Comparison of ENCODE assay signal across 9 cellular contexts in the genomic region with DNA sequence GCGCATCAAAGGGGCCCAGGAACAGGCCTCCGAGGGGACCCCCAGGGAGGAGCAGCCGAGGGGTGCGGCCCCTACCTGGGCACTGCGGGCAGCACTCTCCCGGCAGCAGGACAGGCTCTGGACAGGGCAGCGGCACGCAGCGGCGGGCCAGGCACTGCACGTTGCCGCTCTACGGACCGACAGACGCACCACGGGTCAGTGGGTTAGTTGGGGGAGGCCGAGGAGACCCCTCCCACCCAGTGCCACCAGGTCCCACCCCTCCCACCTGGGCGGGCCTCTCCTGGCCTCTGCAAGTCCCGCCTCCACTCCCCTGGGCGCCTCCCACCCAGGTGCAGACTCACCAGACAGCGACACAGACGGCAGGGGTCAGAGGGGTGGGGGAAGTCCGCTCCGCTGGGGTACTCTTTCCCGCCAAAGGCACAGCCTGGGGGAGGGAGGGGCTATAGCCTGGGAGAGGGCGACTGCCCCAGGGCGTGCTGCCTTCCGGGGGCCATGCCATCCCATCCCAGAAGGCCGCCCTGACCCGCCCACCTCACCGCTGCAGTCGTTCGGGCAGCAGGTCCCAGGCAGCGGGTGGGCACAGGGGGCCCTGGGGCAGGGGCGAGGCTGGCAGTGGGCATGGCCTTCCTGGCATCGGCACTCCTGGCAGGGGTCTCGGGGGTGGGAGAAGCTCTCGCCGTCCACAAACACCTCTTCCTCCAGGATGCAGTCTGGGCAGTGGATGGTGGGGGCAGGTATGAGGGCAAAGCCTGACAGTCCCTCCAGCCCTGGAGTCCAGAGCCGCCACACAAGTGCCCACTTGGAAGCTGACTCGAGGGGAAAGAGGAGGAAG. TPM values are rescaled to one million over a fixed set of nuclear protein-coding genes. Genes with fewer than 3 reads are reported as not detected.
DNase-seq lines count a peak whose midpoint lies in the region; ATAC-seq, FAIRE-seq and TF ChIP-seq lines count a peak whose summit lies in the region.
"Had no signal": no experiment of that assay in that cellular context is flagged by ENCODE, and none has a peak within 500 bp of the region (broad histone marks: within the 10 kb centered on the region; RNA-seq: fewer than 3 reads in every experiment).

No MANE protein-coding gene starts in this region.

- no peak overlapping the region for H3K23ac ChIP-seq in H1 (ENCODE audit: insufficient read length)

- H3K23me2 ChIP-seq in H1 (ENCODE audit: low read depth, low read length) = peaks cover 20% of the 10 kb centered on the region; the same call in 1 of the 2 replicates

- H3K27ac Mint-ChIP-seq in CD4-positive, alpha-beta T cell = no peak overlapping the region
- H3K27ac Mint-ChIP-seq in glutamatergic neuron (ENCODE audit: unreplicated experiment) = no peak overlapping the region

- H3K4me2 ChIP-seq in H1 (ENCODE audit: insufficient read depth in 1 of 2, low read depth in 2 of 2, low read length in 2 of 2) = peak overlapping the region; percentile 30 to 83

- intact Hi-C loops in CD4-positive, alpha-beta T cell (cut with DNase I, micrococcal nuclease) = no loop called here
- intact Hi-C loops in mucosa of descending colon (cut with DNase I, micrococcal nuclease) (no loop called here), adrenal gland (cut with DNase I) (no loop called here)

- no peak for TF ChIP-seq EP300 in H1 (IDR thresholded peaks at IDR 0.05; ENCODE audit: borderline replicate concordance in 1 of 2, low read depth in 2 of 2, low read length in 2 of 2)

- 0 out of 2 replicates have a peak overlapping the region, but pooled peaks have one; percentile 72 for H2BK20ac ChIP-seq in H1 (ENCODE audit: low read length)

- H3K27ac ChIP-seq in CD4-positive, alpha-beta T cell (ENCODE audit: low read depth, low read length) = no peak overlapping the region
- H3K27ac ChIP-seq in H1 (ENCODE audit: low read depth, low read length) = no peak overlapping the region
- no peak overlapping the region for H3K27ac ChIP-seq in adrenal gland

- FAIRE-seq in H1 (lab: Jason Lieb, UNC) = no peak

- no peak overlapping the region for H3K14ac ChIP-seq in H1 (ENCODE audit: insufficient read length)

- H3K9me3 ChIP-seq in CD4-positive, alpha-beta T cell (ENCODE audit: control insufficient read depth, low read length) = no peaks in the 10 kb centered on the region
- H3K9me3 ChIP-seq in H1 (ENCODE audit: insufficient read depth in 2 of 2, low read depth in 1 of 2, low read length in 1 of 2) (no peaks in the 10 kb centered on the region), mucosa of descending colon (no peaks in the 10 kb centered on the region), adrenal gland (replicated peaks in 1 of 3) (no peaks in the 10 kb centered on the region)

- H4K5ac ChIP-seq in H1 (ENCODE audit: insufficient read length, low read depth, low read length) = no peak overlapping the region

- H3K4me3 Mint-ChIP-seq in CD4-positive, alpha-beta T cell = no peak overlapping the region
- H3K4me3 Mint-ChIP-seq in glutamatergic neuron (ENCODE audit: unreplicated experiment) = no peak overlapping the region

- no peaks in the 10 kb centered on the region for H3K79me2 ChIP-seq in H1 (ENCODE audit: control insufficient read depth in 1 of 2, insufficient read depth in 2 of 2, low read length in 2 of 2)

- peak overlapping the region; percentile 28 to 66 (median 40) for H3K4me3 ChIP-seq in H1 (ENCODE audit: extremely low read depth in 1 of 4, insufficient read depth in 2 of 4, low read depth in 3 of 4, low read length in 4 of 4)
- no peak overlapping the region for H3K4me3 ChIP-seq in mucosa of descending colon
- peak overlapping the region in 1 of 4 donors; percentile 45 for H3K4me3 ChIP-seq in adrenal gland

- no peak overlapping the region for H3K9ac ChIP-seq in H1 (replicated peaks in 1 of 4; ENCODE audit: extremely low read depth in 1 of 4, low read depth in 3 of 4, low read length in 3 of 4)

- H4K8ac ChIP-seq in H1 (ENCODE audit: extremely low read depth, insufficient read depth, low read length) = peak overlapping the region; percentile 84; the same call in 1 of the 2 replicates

- H3K79me1 ChIP-seq in H1 (ENCODE audit: low read depth, low read length) = 0 out of 2 replicates have a peak, but pooled peaks cover 7% of the 10 kb centered on the region

- no peak overlapping the region for H3K56ac ChIP-seq in H1 (replicated peaks; ENCODE audit: insufficient read length, low read depth, low read length)

- peak overlapping the region; percentile 47 for H2BK120ac ChIP-seq in H1 (replicated peaks; ENCODE audit: low read depth, low read length)

- H3K4ac ChIP-seq in H1 (replicated peaks; ENCODE audit: insufficient read length, low read depth, low read length) = no peak overlapping the region

- WGBS in H1 (ENCODE audit: extremely low coverage in 1 of 2, insufficient coverage in 1 of 2, insufficient read length in 1 of 2, insufficient replicate concordance in 2 of 2, low coverage in 1 of 2, low lambda C conversion rate in 2 of 2, missing lambda C conversion rate in 1 of 2), 2 experiments = 44% methylated on average over 13 of the region's 41 CpGs; no CpG with 5 or more reads in 1 of the 2 experiments
- WGBS in adrenal gland, 4 donors = 34 to 45% (median 37%) methylated on average over 13 to 41 of the region's 41 CpGs

- H4K20me1 ChIP-seq in H1 (replicated peaks in 1 of 2; ENCODE audit: control insufficient read depth in 1 of 2, insufficient read depth in 2 of 2, low read length in 2 of 2) = peaks cover 0 to 13% of the 10 kb centered on the region in 2 experiments

- TF ChIP-seq POLR2A in H1 (IDR thresholded peaks at IDR 0.05; ENCODE audit: control extremely low read depth in 1 of 2, low read depth in 2 of 2, low read length in 2 of 2) = no peak
- TF ChIP-seq POLR2A in adrenal gland (IDR thresholded peaks at IDR 0.05) = no peak

- no peaks in the 10 kb centered on the region for H3K36me3 Mint-ChIP-seq in CD4-positive, alpha-beta T cell (ENCODE audit: low read depth)
- H3K36me3 Mint-ChIP-seq in glutamatergic neuron (ENCODE audit: unreplicated experiment) = peaks cover 4% of the 10 kb centered on the region

- peak overlapping the region; percentile 7; the same call in 1 of the 2 replicates for H2AFZ ChIP-seq in H1 (ENCODE audit: low read length)

- peaks cover 0 to 19% (median 12%) of the 10 kb centered on the region in 4 experiments; a peak in 5 of 7 replicates for H3K4me1 ChIP-seq in H1 (replicated peaks in 1 of 4; ENCODE audit: control insufficient read depth in 3 of 4, insufficient read depth in 4 of 4, low read length in 3 of 4)
- H3K4me1 ChIP-seq in mucosa of descending colon (ENCODE audit: low read depth) = no peaks in the 10 kb centered on the region
- no peaks in the 10 kb centered on the region for H3K4me1 ChIP-seq in adrenal gland (replicated peaks in 1 of 2)

- TF ChIP-seq RAD21 in H1 (IDR thresholded peaks at IDR 0.05 in 1 of 2, conservative IDR thresholded peaks at IDR 0.05 in 1 of 2; ENCODE audit: low read depth in 2 of 2, low read length in 2 of 2) = no peak

- no peaks in the 10 kb centered on the region for H3K9me3 Mint-ChIP-seq in CD4-positive, alpha-beta T cell
- peaks cover 3% of the 10 kb centered on the region for H3K9me3 Mint-ChIP-seq in glutamatergic neuron (ENCODE audit: unreplicated experiment)

- peak overlapping the region; percentile 60 for H3K18ac ChIP-seq in H1 (ENCODE audit: extremely low read depth, low read length)

- ATAC-seq in CD4-positive, alpha-beta T cell (ENCODE audit: poor library complexity) = peak; percentile 60
- peak; percentile 43 for ATAC-seq in mucosa of descending colon

- peaks cover 33% of the 10 kb centered on the region for H3K27me3 ChIP-seq in CD4-positive, alpha-beta T cell (ENCODE audit: control insufficient read depth, insufficient read depth, low read length)
- H3K27me3 ChIP-seq in H1 (replicated peaks in 1 of 4; ENCODE audit: control insufficient read depth in 3 of 4, extremely low read depth in 1 of 4, insufficient read depth in 3 of 4, low read length in 3 of 4) = peaks cover 0 to 7% (median 4%) of the 10 kb centered on the region in 4 experiments; a peak in 4 of 7 replicates
- H3K27me3 ChIP-seq in adrenal gland = peaks cover 12% of the 10 kb centered on the region

- DNase-seq in CD4-positive, alpha-beta T cell = no peak
- DNase-seq in NCI-H345 (lab: John Stamatoyannopoulos, UW) (peak; percentile 63), H1 (ENCODE audit: low read depth in 1 of 2, low spot score in 2 of 2) (peak in 1 of 2 experiments; percentile 77), mucosa of descending colon (peak in 1 of 3 donors; percentile 58), adrenal gland (no peak), SIG-M5 (lab: John Stamatoyannopoulos, UW) (no peak), NCI-H82 treated with DMSO at 0.1 percent for 48 hours (lab: John Stamatoyannopoulos, UW; ENCODE audit: unreplicated experiment) (no peak), glutamatergic neuron (no peak)

- POLR2A ChIA-PET in CD4-positive, alpha-beta T cell (lab: Charles Lee) = interaction anchor here (0.5 kb wide), 1 partner anchor 1119 kb away, joined by 3 read pairs; no protein-coding TSS in a partner anchor
- POLR2A ChIA-PET in H1 (lab: Charles Lee; ENCODE audit: partially characterized antibody) = no interaction called here

- H4K91ac ChIP-seq in H1 (replicated peaks; ENCODE audit: insufficient read length, low read length) = no peak overlapping the region

- peak overlapping the region; percentile 39; the same call in 1 of the 2 replicates for H2BK12ac ChIP-seq in H1 (ENCODE audit: low read depth, low read length)

- TF ChIP-seq CTCF in CD4-positive, alpha-beta T cell (IDR thresholded peaks at IDR 0.05) = no peak
- TF ChIP-seq CTCF in H1 (IDR thresholded peaks at IDR 0.05; ENCODE audit: control extremely low read depth in 1 of 3, insufficient read depth in 1 of 3, low read depth in 1 of 3, low read length in 3 of 3) (peak in 1 of 3 experiments; percentile 28; a peak in 1 of 4 replicates), mucosa of descending colon (IDR thresholded peaks at IDR 0.05) (no peak), adrenal gland (IDR thresholded peaks at IDR 0.05) (no peak), glutamatergic neuron (IDR thresholded peaks at IDR 0.05; ENCODE audit: partially characterized antibody, unreplicated experiment) (no peak)

- peaks cover 15% of the 10 kb centered on the region for H3K27me3 Mint-ChIP-seq in CD4-positive, alpha-beta T cell
- H3K27me3 Mint-ChIP-seq in glutamatergic neuron (ENCODE audit: unreplicated experiment) = no peaks in the 10 kb centered on the region

- H3K4me1 Mint-ChIP-seq in CD4-positive, alpha-beta T cell (ENCODE audit: low read depth) = no peaks in the 10 kb centered on the region
- no peaks in the 10 kb centered on the region for H3K4me1 Mint-ChIP-seq in glutamatergic neuron (ENCODE audit: low read depth, unreplicated experiment)

- CTCF ChIA-PET in CD4-positive, alpha-beta T cell (lab: Charles Lee) = no interaction called here
- CTCF ChIA-PET in H1 (lab: Charles Lee; ENCODE audit: partially characterized antibody) = interaction anchor here (0.6 to 2.5 kb wide), 3 partner anchors 10 to 174 kb away, joined by 3 to 8 read pairs (median 3); no protein-coding TSS in a partner anchor

- H2BK5ac ChIP-seq in H1 (ENCODE audit: low read depth, low read length) = no peak overlapping the region

- no peak overlapping the region; the same call in 1 of the 2 replicates for H2AK5ac ChIP-seq in H1 (ENCODE audit: low read depth, low read length)

- H3K36me3 ChIP-seq in H1 (ENCODE audit: control insufficient read depth in 2 of 4, insufficient read depth in 4 of 4, low read length in 3 of 4) = no peaks in the 10 kb centered on the region
- H3K36me3 ChIP-seq in mucosa of descending colon (ENCODE audit: low read depth) = no peaks in the 10 kb centered on the region
- no peaks in the 10 kb centered on the region for H3K36me3 ChIP-seq in adrenal gland (replicated peaks in 1 of 2)

- H2BK15ac ChIP-seq in H1 (ENCODE audit: low read length) = peak overlapping the region; percentile 94

RNA-seq across cellular contexts. Expression of a gene that starts 19.2 kb away (rescaled TPM):
- total RNA-seq in CD4-positive, alpha-beta T cell = under 1 TPM in 1 of 2 experiments, not detected in 1; 0.11 TPM
- 1.8 and 2.0 TPM in 2 replicates for total RNA-seq in H1 (2021; fragmentation: NEBNext Ultra II Directional; extraction: Animal tissue kit (Norgen Biotek cat#: 25700))
- polyA plus RNA-seq in H1 (2011; rRNA removed) = 1.3 and 2.1 TPM in 2 replicates
- 1.6 TPM for polyA plus RNA-seq in H1 (2011; cell fraction: cytosol; rRNA removed)
- 8.1 TPM for polyA plus RNA-seq in H1 (2011; cell fraction: nucleus; rRNA removed)
- 1.1 to 2.3 TPM (median 1.6 TPM) in 4 replicates for polyA plus RNA-seq in H1 (2012, experiment 1 of 2)
- polyA plus RNA-seq in H1 (2012, experiment 2 of 2) = 0.51 TPM
- 1.8 TPM for polyA plus RNA-seq in H1 (2013, experiment 1 of 2)
- polyA plus RNA-seq in H1 (2013, experiment 2 of 2) = 1.5 TPM
- polyA minus RNA-seq in H1 (2011; rRNA and poly(A)+ RNA removed) = 1.1 and 1.4 TPM in 2 replicates
- polyA minus RNA-seq in H1 (2011; cell fraction: cytosol; rRNA and poly(A)+ RNA removed) = 0.59 TPM
- 4.3 TPM for polyA minus RNA-seq in H1 (2011; cell fraction: nucleus; rRNA and poly(A)+ RNA removed)
- total RNA-seq in mucosa of descending colon = 1 to 10 TPM in 2 of 3 donors, under 1 TPM in 1; 0.47 to 1.7 (median 1.4) TPM
- total RNA-seq in adrenal gland = under 1 TPM in 6 of 8 donors, not detected in 2; 0.11 to 0.55 (median 0.35) TPM
- polyA plus RNA-seq in adrenal gland = 1 to 10 TPM in 1 of 3 donors, under 1 TPM in 1, not detected in 1; 0.37 to 8.0 TPM
- 2.2 TPM for total RNA-seq in glutamatergic neuron (ENCODE audit: unreplicated experiment)

RNA-seq across cellular contexts. Expression of a gene that starts 28.7 kb away (rescaled TPM):
- 10 to 100 TPM; 49.6 to 54.3 TPM for total RNA-seq in CD4-positive, alpha-beta T cell
- 104 TPM in 2 replicates for total RNA-seq in H1 (2021; fragmentation: NEBNext Ultra II Directional; extraction: Animal tissue kit (Norgen Biotek cat#: 25700))
- 318 and 344 TPM in 2 replicates for polyA plus RNA-seq in H1 (2011; rRNA removed)
- 227 TPM for polyA plus RNA-seq in H1 (2011; cell fraction: cytosol; rRNA removed)
- polyA plus RNA-seq in H1 (2011; cell fraction: nucleus; rRNA removed) = 147 TPM
- 165 to 195 TPM (median 180 TPM) in 4 replicates for polyA plus RNA-seq in H1 (2012, experiment 1 of 2)
- polyA plus RNA-seq in H1 (2012, experiment 2 of 2) = 412 TPM
- 164 TPM for polyA plus RNA-seq in H1 (2013, experiment 1 of 2)
- 168 TPM for polyA plus RNA-seq in H1 (2013, experiment 2 of 2)
- 36.9 and 39.0 TPM in 2 replicates for polyA minus RNA-seq in H1 (2011; rRNA and poly(A)+ RNA removed)
- polyA minus RNA-seq in H1 (2011; cell fraction: cytosol; rRNA and poly(A)+ RNA removed) = 25.6 TPM
- polyA minus RNA-seq in H1 (2011; cell fraction: nucleus; rRNA and poly(A)+ RNA removed) = 35.3 TPM
- 10 to 100 TPM; 55.6 to 85.5 (median 82.4) TPM for total RNA-seq in mucosa of descending colon
- 100 to 1,000 TPM in 7 of 8 donors, 10 to 100 TPM in 1; 94.6 to 215 (median 156) TPM for total RNA-seq in adrenal gland
- polyA plus RNA-seq in adrenal gland = 100 to 1,000 TPM; 200 to 334 (median 226) TPM
- 133 TPM for total RNA-seq in glutamatergic neuron (ENCODE audit: unreplicated experiment)

RNA-seq across cellular contexts. Expression of a gene that starts 46.4 kb away (rescaled TPM):
- 1 to 10 TPM; 1.7 to 1.8 TPM for total RNA-seq in CD4-positive, alpha-beta T cell
- total RNA-seq in H1 (2021; fragmentation: NEBNext Ultra II Directional; extraction: Animal tissue kit (Norgen Biotek cat#: 25700)) = 0.28 and 0.75 TPM in 2 replicates
- polyA plus RNA-seq in H1 (2011; rRNA removed) (1.1 and 1.5 TPM in 2 replicates), adrenal gland (10 to 100 TPM in 1 of 3 donors, 1 to 10 TPM in 2; 1.9 to 16.7 (median 8.1) TPM)
- polyA plus RNA-seq in H1 (2011; cell fraction: cytosol; rRNA removed) = 1.5 TPM
- 2.5 TPM for polyA plus RNA-seq in H1 (2011; cell fraction: nucleus; rRNA removed)
- 0.93 to 1.4 TPM (median 1.2 TPM) in 4 replicates for polyA plus RNA-seq in H1 (2012, experiment 1 of 2)
- polyA plus RNA-seq in H1 (2012, experiment 2 of 2) = 1.7 TPM
- 0.55 TPM for polyA plus RNA-seq in H1 (2013, experiment 1 of 2)
- 0.44 TPM for polyA plus RNA-seq in H1 (2013, experiment 2 of 2)
- polyA minus RNA-seq in H1 (2011; rRNA and poly(A)+ RNA removed) = 0.83 and 1.8 TPM in 2 replicates
- 1.2 TPM for polyA minus RNA-seq in H1 (2011; cell fraction: cytosol; rRNA and poly(A)+ RNA removed)
- polyA minus RNA-seq in H1 (2011; cell fraction: nucleus; rRNA and poly(A)+ RNA removed) = 1.1 TPM
- total RNA-seq in mucosa of descending colon (10 to 100 TPM in 1 of 3 donors, 1 to 10 TPM in 2; 6.9 to 10.1 (median 9.0) TPM), adrenal gland (10 to 100 TPM in 6 of 8 donors, 1 to 10 TPM in 2; 5.0 to 25.9 (median 13.3) TPM), glutamatergic neuron (ENCODE audit: unreplicated experiment) (not detected)
- total RNA-seq: glomerular endothelial cell had no signal
